In the genomic region with DNA sequence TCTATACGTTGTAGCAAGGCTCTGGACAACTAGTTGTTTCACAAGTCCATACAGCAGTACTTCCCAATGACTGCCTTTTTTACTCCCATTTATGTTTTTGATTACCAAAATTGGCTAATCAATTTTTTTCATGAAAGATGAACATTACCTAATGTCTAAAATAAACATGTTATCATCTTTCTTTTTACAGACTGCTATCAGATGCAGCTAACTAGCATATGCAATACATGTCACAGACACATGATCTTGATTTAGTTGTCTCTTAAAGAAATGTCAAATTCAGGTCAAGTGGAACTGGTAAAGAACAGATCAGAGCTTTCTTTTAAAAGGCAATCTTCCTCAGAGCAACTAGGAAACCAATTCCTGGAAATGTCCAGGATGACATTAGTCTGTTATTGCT, we compare ENCODE assay signal across 8 cellular contexts. TPM values are rescaled to one million over a fixed set of nuclear protein-coding genes. Genes with fewer than 3 reads are reported as not detected.
DNase-seq lines count a peak whose midpoint lies in the region; ATAC-seq and TF ChIP-seq lines count a peak whose summit lies in the region.

No MANE protein-coding gene starts in this region.

- no peaks in the 10 kb centered on the region for H4K20me1 ChIP-seq in DND-41 (ENCODE audit: insufficient read depth, low read length)
- 0 out of 2 replicates have a peak, but pooled peaks cover 3% of the 10 kb centered on the region for H4K20me1 ChIP-seq in OCI-LY7 (ENCODE audit: insufficient read depth, low read length)

- intact Hi-C loops in OCI-LY7 (cut with micrococcal nuclease; ENCODE audit: unreplicated experiment) (no loop called here), gastrocnemius medialis (cut with DNase I; ENCODE audit: low total_unique reads) (loop anchor here (5.0 kb wide), 1 partner anchor 102 kb away; a partner anchor contains a TSS)

- TF ChIP-seq CTCF in DND-41 (IDR thresholded peaks at IDR 0.05; ENCODE audit: borderline replicate concordance, extremely low read depth, low read length, poor library complexity, severe bottlenecking), result no peak
- TF ChIP-seq CTCF in OCI-LY7 (conservative IDR thresholded peaks at IDR 0.05; ENCODE audit: low read length), result no peak
- TF ChIP-seq CTCF in gastrocnemius medialis (IDR thresholded peaks at IDR 0.05 in 4 of 5, conservative IDR thresholded peaks at IDR 0.05 in 1 of 5), result no peak

- in situ Hi-C loops in gastrocnemius medialis (cut with MboI; ENCODE audit: low sequenced_read_pairs in 4 of 4), result loop anchor here in 2 of 4 donors (10.0 kb wide), 2 partner anchors 115 to 205 kb away; a partner anchor contains a TSS

- TF ChIP-seq POLR2A in gastrocnemius medialis (IDR thresholded peaks at IDR 0.05), result no peak

- peak overlapping the region; percentile 66 to 72; a peak in 3 of 4 replicates for H3K4me3 ChIP-seq in DND-41 (ENCODE audit: low read depth in 1 of 2, low read length in 2 of 2)
- H3K4me3 ChIP-seq in OCI-LY7 (ENCODE audit: low read depth, low read length, poor library complexity, severe bottlenecking), result peak overlapping the region; percentile 74
- peak overlapping the region; percentile 79 to 96 (median 88) for H3K4me3 ChIP-seq in gastrocnemius medialis

- H3K27me3 ChIP-seq in DND-41 (ENCODE audit: insufficient read depth, low read length, poor library complexity), result no peaks in the 10 kb centered on the region
- H3K27me3 ChIP-seq in gastrocnemius medialis, result no peaks in the 10 kb centered on the region

- H3K36me3 ChIP-seq in DND-41 (ENCODE audit: insufficient read depth, low read length) (no peaks in the 10 kb centered on the region), OCI-LY7 (ENCODE audit: insufficient read depth, low read length) (no peaks in the 10 kb centered on the region), gastrocnemius medialis (peaks cover 0 to 5% of the 10 kb centered on the region in 2 donors)

- peak overlapping the region; percentile 76 for H3K4me2 ChIP-seq in DND-41 (ENCODE audit: insufficient read depth, low read length)
- H3K4me2 ChIP-seq in OCI-LY7 (ENCODE audit: low read length), result peak overlapping the region; percentile 93

- BruUV-seq in OCI-LY7 (replicated peaks; lab: Mats Ljungman, UMichigan), result no TSS peak

- H2AFZ ChIP-seq in DND-41 (ENCODE audit: low read depth, low read length) (peak overlapping the region; percentile 99), OCI-LY7 (ENCODE audit: low read length) (peak overlapping the region; percentile 96)

- H3K27ac ChIP-seq in DND-41 (ENCODE audit: low read length) (peak overlapping the region; percentile 65), OCI-LY7 (ENCODE audit: low read depth, low read length, poor library complexity, severe bottlenecking) (no peak overlapping the region), gastrocnemius medialis (peak overlapping the region; percentile 88 to 95 (median 90))

- POLR2A ChIA-PET in OCI-LY7 (lab: Charles Lee), result interaction anchor here (0.6 to 4.0 kb wide), 9 partner anchors 9 to 645 kb away, joined by 3 to 47 read pairs (median 4); a partner anchor contains a TSS

- H3K79me2 ChIP-seq in DND-41 (ENCODE audit: insufficient read depth, low read length), result peaks cover 33% of the 10 kb centered on the region
- H3K79me2 ChIP-seq in OCI-LY7 (ENCODE audit: insufficient read depth, low read depth, low read length), result peaks cover 20% of the 10 kb centered on the region; the same call in 1 of the 2 replicates

- H3K4me1 ChIP-seq in DND-41 (ENCODE audit: insufficient read depth, low read length), result peaks cover 24% of the 10 kb centered on the region
- H3K4me1 ChIP-seq in OCI-LY7 (ENCODE audit: insufficient read depth, low read length, poor library complexity, severe bottlenecking), result peaks cover 14% of the 10 kb centered on the region
- peaks cover 8% of the 10 kb centered on the region in 2 donors for H3K4me1 ChIP-seq in gastrocnemius medialis

- CTCF ChIA-PET in OCI-LY7 (lab: Charles Lee; ENCODE audit: unreplicated experiment), result interaction anchor here (0.6 kb wide), 1 partner anchor 31 kb away, joined by 3 read pairs; no protein-coding TSS in a partner anchor

- no peak for ATAC-seq in DND-41 (ENCODE audit: insufficient read depth, low read depth)
- ATAC-seq in gastrocnemius medialis, result no peak
- ATAC-seq in activated CD4-positive, CD25-positive, alpha-beta regulatory T cell treated with anti-CD3 and anti-CD28 coated beads, Interleukin-2, amount 50 U/mL, for 24 hours, result no peak

- H3K9me2 ChIP-seq in OCI-LY7 (ENCODE audit: insufficient read depth, low read length), result no peaks in the 10 kb centered on the region

- H3K9me3 ChIP-seq in DND-41 (ENCODE audit: insufficient read depth, low read length, severe bottlenecking) (no peaks in the 10 kb centered on the region), OCI-LY7 (ENCODE audit: low read length) (no peaks in the 10 kb centered on the region), gastrocnemius medialis (no peaks in the 10 kb centered on the region)

- no peak for DNase-seq in DND-41
- peak; percentile 4 for DNase-seq in OCI-LY7 (ENCODE audit: low spot score)
- DNase-seq in fibroblast of peridontal ligament (ENCODE audit: extremely low read depth), result peak; percentile 42
- DNase-seq in gastrocnemius medialis, result no peak
- DNase-seq in HUDEP-2 (lab: John Stamatoyannopoulos, UW; ENCODE audit: unreplicated experiment in 76 of 76), result no peak
- DNase-seq in NCI-H2196 treated with DMSO at 0.1 percent for 48 hours (lab: John Stamatoyannopoulos, UW; ENCODE audit: unreplicated experiment), result no peak
- DNase-seq in stimulated activated CD4-positive, alpha-beta T cell treated with anti-CD3 and anti-CD28 coated beads, Interleukin-4, amount 100 ng/mL, for 24 hours, result no peak

- H3K9ac ChIP-seq in DND-41 (ENCODE audit: low read depth, low read length), result peak overlapping the region; percentile 85

RNA-seq across cellular contexts. Expression of a gene that starts 0.6 kb away (rescaled TPM):
- total RNA-seq in OCI-LY7 (2014; rRNA removed; shearing (Covaris generic)), result 1.8 and 3.3 TPM in 2 replicates
- total RNA-seq in OCI-LY7 (2022) (11.4 and 13.6 TPM in 2 replicates), gastrocnemius medialis (10 to 100 TPM in 1 of 4 donors, 1 to 10 TPM in 3; 7.6 to 11.3 (median 9.6) TPM)

RNA-seq across cellular contexts. Expression of a gene that starts 15.8 kb away (rescaled TPM):
- total RNA-seq in OCI-LY7 (2014; rRNA removed; shearing (Covaris generic)), result 25.9 and 45.4 TPM in 2 replicates
- total RNA-seq in OCI-LY7 (2022) (40.0 and 42.7 TPM in 2 replicates), gastrocnemius medialis (10 to 100 TPM; 22.3 to 32.8 (median 24.8) TPM)

Comparison
In these comparisons a context has a peak if more than half of its experiments do, and no peak if none do; other contexts are left out.
1. DNase-seq: peak in OCI-LY7 (single experiment) and fibroblast of peridontal ligament (single experiment); none in DND-41 (single experiment), gastrocnemius medialis (0 of 2), HUDEP-2 (0 of 76), NCI-H2196 treated with DMSO at 0.1 percent for 48 hours (single experiment) and stimulated activated CD4-positive, alpha-beta T cell treated with anti-CD3 and anti-CD28 coated beads, Interleukin-4, amount 100 ng/mL, for 24 hours (single experiment).
2. Peak in every context shown above with its lines, with median percentiles within 50 percentile points of each other: H3K4me3 ChIP-seq.